9 cellular contexts compared by ENCODE assay signal in genomic region chr19:34051255-34051654, GRCh38.
"Had no signal": no experiment of that assay in that cellular context is flagged by ENCODE, and none has a peak within 500 bp of the region (broad histone marks: within the 10 kb centered on the region; RNA-seq: fewer than 3 reads in every experiment).

No MANE protein-coding gene starts in this region.

- H3K27ac ChIP-seq: GM23248 had no signal

- H3K9me3 ChIP-seq: HAP-1 had no signal

- H3K36me3 ChIP-seq: HAP-1 had no signal

- DNase-seq: GM23248, GOT3, H7, H9, HCEC 1CT, HFFc6 had no signal

- ATAC-seq: GM23338, HCT116 had no signal

- H3K9ac ChIP-seq: GM23248 had no signal

- H3K4me3 ChIP-seq: GM23248, GM23338, HAP-1 had no signal

- H3K4me2 ChIP-seq: GM23338 had no signal

- H2AFZ ChIP-seq: GM23248, GM23338 had no signal
